8 cellular contexts compared by ENCODE assay signal in the genomic region with DNA sequence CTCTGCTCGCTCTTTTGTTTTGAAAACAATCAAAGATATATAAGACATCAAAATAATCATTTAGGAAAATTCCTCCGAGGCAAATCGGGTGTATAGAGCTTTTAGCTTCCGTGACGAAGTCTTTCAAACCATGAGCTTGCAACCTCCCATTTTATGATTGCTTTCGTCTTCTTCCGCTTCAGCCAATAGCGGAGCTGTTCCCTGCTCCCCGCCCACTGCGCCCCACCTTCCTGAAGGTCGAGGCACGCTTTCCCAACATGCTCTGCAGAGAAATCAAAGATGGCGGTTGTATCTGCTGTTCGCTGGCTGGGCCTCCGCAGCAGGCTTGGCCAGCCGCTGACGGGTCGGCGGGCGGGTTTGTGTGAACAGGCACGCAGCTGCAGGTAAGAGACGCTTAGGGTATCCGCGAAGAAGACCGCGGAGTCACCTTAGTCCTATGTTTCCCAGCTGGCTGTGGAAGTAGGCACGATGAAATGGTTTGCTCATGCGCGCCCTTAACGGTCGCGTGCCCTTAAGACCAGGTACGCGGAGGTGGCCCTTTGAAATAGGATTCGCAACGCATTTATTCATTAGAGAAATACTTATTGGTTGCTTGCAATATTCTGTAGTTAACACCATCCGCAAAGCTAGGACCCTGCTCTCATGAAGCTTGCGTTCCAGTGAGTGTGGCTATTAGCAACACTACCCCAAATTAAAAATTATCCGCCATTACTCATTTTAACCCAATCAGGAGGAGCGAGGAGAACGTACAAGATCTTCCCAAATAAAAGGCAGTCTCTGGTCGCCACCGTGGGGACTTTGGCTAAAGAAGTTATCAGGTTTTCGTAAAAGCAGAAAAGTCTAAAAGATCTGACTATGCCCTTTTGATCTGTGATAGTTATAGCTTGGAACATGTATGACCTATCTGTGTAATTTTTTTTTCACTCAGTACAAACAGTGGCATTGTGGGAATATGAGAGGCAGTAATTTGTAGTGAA. TPM values are rescaled to one million over a fixed set of nuclear protein-coding genes. Genes with fewer than 3 reads are reported as not detected.
DNase-seq lines count a peak whose midpoint lies in the region; ATAC-seq, FAIRE-seq and TF ChIP-seq lines count a peak whose summit lies in the region.

Gene PTCD3, plus strand, starts transcription at position 267 of the 977 bp plus-strand sequence. Its CDS starts 13 bp downstream, at position 280.

- no peaks in the 10 kb centered on the region for H3K27me3 ChIP-seq in ACC112 (ENCODE audit: insufficient read depth, low read length)
- no peaks in the 10 kb centered on the region for H3K27me3 ChIP-seq in WERI-Rb-1 (ENCODE audit: insufficient read depth, low read depth, severe bottlenecking)
- no peaks in the 10 kb centered on the region for H3K27me3 ChIP-seq in mammary epithelial cell (ENCODE audit: insufficient read depth, low read length)
- no peaks in the 10 kb centered on the region for H3K27me3 ChIP-seq in iPS-20b (ENCODE audit: insufficient read depth, low read length)
- no peaks in the 10 kb centered on the region for H3K27me3 ChIP-seq in small intestine (ENCODE audit: control insufficient read depth in 2 of 2, insufficient read depth in 2 of 2, low read length in 2 of 2)

- peak within 1 kb of the TSS; percentile 93 for H3K9ac ChIP-seq in mammary epithelial cell (ENCODE audit: insufficient read depth, low read length)
- H3K9ac ChIP-seq in iPS-20b (ENCODE audit: low read depth, low read length): peak within 1 kb of the TSS; percentile 96

- H3K36me3 ChIP-seq in ACC112 (ENCODE audit: insufficient read depth, low read length) (peaks cover 41% of the 10 kb centered on the region), WERI-Rb-1 (peaks cover 61% of the 10 kb centered on the region), mammary epithelial cell (ENCODE audit: insufficient read depth, low read length) (peaks cover 21% of the 10 kb centered on the region), iPS-20b (ENCODE audit: insufficient read depth, low read depth, low read length) (peaks cover 64% of the 10 kb centered on the region), small intestine (ENCODE audit: control insufficient read depth in 2 of 2, insufficient read depth in 2 of 2, low read length in 2 of 2) (peaks cover 0 to 5% of the 10 kb centered on the region in 2 donors)

- no peak for FAIRE-seq in small intestine (lab: Jason Lieb, UNC)

- dilution Hi-C loops in mammary epithelial cell (cut with HindIII; ENCODE audit: low sequenced_read_pairs): no loop called here

- in situ Hi-C loops in mammary epithelial cell (cut with MboI; ENCODE audit: low sequenced_read_pairs in 2 of 2): no loop called here

- H2AFZ ChIP-seq in ACC112 (ENCODE audit: low read length, unreplicated experiment) (peak within 1 kb of the TSS; percentile 100), mammary epithelial cell (ENCODE audit: low read depth, low read length) (peak within 1 kb of the TSS; percentile 92)

- peak within 1 kb of the TSS; percentile 76 for H3K27ac ChIP-seq in ACC112 (ENCODE audit: low read depth, low read length)
- H3K27ac ChIP-seq in WERI-Rb-1: peak within 1 kb of the TSS; percentile 95
- H3K27ac ChIP-seq in mammary epithelial cell (ENCODE audit: insufficient read depth, low read depth, low read length): peak within 1 kb of the TSS; percentile 87
- H3K27ac ChIP-seq in iPS-20b (ENCODE audit: low read length): peak within 1 kb of the TSS; percentile 59
- peak within 1 kb of the TSS; percentile 42 to 84 for H3K27ac ChIP-seq in small intestine (ENCODE audit: low read depth in 1 of 2, low read length in 1 of 2)

- CTCF ChIA-PET in mammary epithelial cell (lab: Charles Lee; ENCODE audit: low non-redundant PET): interaction anchor here (0.7 kb wide), 1 partner anchor 601 kb away, joined by 3 read pairs; no protein-coding TSS in a partner anchor

- no peak for TF ChIP-seq CTCF in WERI-Rb-1 (IDR thresholded peaks at IDR 0.05; ENCODE audit: low read depth, low read length)
- TF ChIP-seq CTCF in mammary epithelial cell (conservative IDR thresholded peaks at IDR 0.05 in 1 of 2, IDR thresholded peaks at IDR 0.05 in 1 of 2; ENCODE audit: extremely low read depth in 1 of 2, insufficient read depth in 1 of 2, low read depth in 1 of 2, low read length in 2 of 2): no peak

- TSS peak; percentile 63 for BruUV-seq in mammary epithelial cell (replicated peaks; lab: Mats Ljungman, UMichigan)

- peaks cover 25% of the 10 kb centered on the region for H3K4me1 ChIP-seq in ACC112 (ENCODE audit: control insufficient read depth, insufficient read depth, low read length, unreplicated experiment)
- H3K4me1 ChIP-seq in mammary epithelial cell (ENCODE audit: insufficient read depth, low read length): peaks cover 25% of the 10 kb centered on the region
- H3K4me1 ChIP-seq in iPS-20b (ENCODE audit: insufficient read depth, low read length): no peaks in the 10 kb centered on the region
- H3K4me1 ChIP-seq in small intestine (ENCODE audit: control insufficient read depth in 2 of 2, insufficient read depth in 1 of 2, low read depth in 1 of 2, low read length in 1 of 2): peaks cover 0 to 6% of the 10 kb centered on the region in 2 donors

- H3K79me2 ChIP-seq in ACC112 (ENCODE audit: control insufficient read depth, insufficient read depth, low read length, unreplicated experiment) (peaks cover 88% of the 10 kb centered on the region), mammary epithelial cell (ENCODE audit: insufficient read depth, low read length) (peaks cover 95% of the 10 kb centered on the region)

- no peaks in the 10 kb centered on the region for H4K20me1 ChIP-seq in mammary epithelial cell (ENCODE audit: insufficient read depth, low read length)

- H3K9me3 ChIP-seq in WERI-Rb-1 (ENCODE audit: severe bottlenecking) (no peaks in the 10 kb centered on the region), mammary epithelial cell (replicated peaks; ENCODE audit: insufficient read depth, low read length) (no peaks in the 10 kb centered on the region), iPS-20b (ENCODE audit: insufficient read depth, low read depth, low read length) (no peaks in the 10 kb centered on the region), small intestine (ENCODE audit: control insufficient read depth, low read depth) (no peaks in the 10 kb centered on the region)

- H3K4me2 ChIP-seq in mammary epithelial cell (ENCODE audit: insufficient read depth, low read depth, low read length): peak within 1 kb of the TSS; percentile 91

- ATAC-seq in GM18870 (IDR thresholded peaks at IDR 0.05; ENCODE audit: unreplicated experiment) (peak; percentile 83), HG03135 (IDR thresholded peaks at IDR 0.05; ENCODE audit: unreplicated experiment) (peak; percentile 87)

- peak; percentile 96 for DNase-seq in NCI-H2227 (lab: John Stamatoyannopoulos, UW; ENCODE audit: unreplicated experiment)
- peak; percentile 96 for DNase-seq in WERI-Rb-1
- peak; percentile 93 for DNase-seq in mammary epithelial cell
- DNase-seq in small intestine: peak; percentile 97

- intact Hi-C loops in mammary epithelial cell (cut with micrococcal nuclease): no loop called here

- 2% methylated on average over 44 of the region's 44 CpGs for WGBS in mammary epithelial cell (ENCODE audit: low coverage, missing lambda C conversion rate)
- WGBS in small intestine, 3 donors: 0% methylated on average over 44 of the region's 44 CpGs

- H3K4me3 ChIP-seq in ACC112 (ENCODE audit: low read depth, low read length) (peak within 1 kb of the TSS; percentile 100), WERI-Rb-1 (ENCODE audit: low read depth, low read length) (peak within 1 kb of the TSS; percentile 98), mammary epithelial cell (replicated peaks in 1 of 3; ENCODE audit: insufficient read depth in 1 of 3, low read depth in 2 of 3, low read length in 3 of 3) (peak within 1 kb of the TSS; percentile 78 to 90 (median 88)), iPS-20b (ENCODE audit: low read length) (peak within 1 kb of the TSS; percentile 95), small intestine (ENCODE audit: low read depth in 1 of 2, low read length in 2 of 2) (peak within 1 kb of the TSS; percentile 66 to 94)

RNA-seq across cellular contexts. Expression of gene PTCD3, which starts in this region (rescaled TPM):
- 100 to 1,000 TPM in 1 of 2 donors, 10 to 100 TPM in 1; 88.3 to 112 TPM for total RNA-seq in mammary epithelial cell
- polyA plus RNA-seq in mammary epithelial cell: 34.9 TPM
- 42.2 TPM for polyA minus RNA-seq in mammary epithelial cell
- 10 to 100 TPM; 14.1 to 28.4 (median 21.5) TPM for polyA plus RNA-seq in small intestine

Comparison
In these comparisons a context has a peak if more than half of its experiments do, and no peak if none do; other contexts are left out.
1. Peak in every context shown above with its lines: DNase-seq, ATAC-seq, H3K4me3 ChIP-seq and H3K27ac ChIP-seq.